ENCODE assay signal across 1 cellular context in the genomic region with DNA sequence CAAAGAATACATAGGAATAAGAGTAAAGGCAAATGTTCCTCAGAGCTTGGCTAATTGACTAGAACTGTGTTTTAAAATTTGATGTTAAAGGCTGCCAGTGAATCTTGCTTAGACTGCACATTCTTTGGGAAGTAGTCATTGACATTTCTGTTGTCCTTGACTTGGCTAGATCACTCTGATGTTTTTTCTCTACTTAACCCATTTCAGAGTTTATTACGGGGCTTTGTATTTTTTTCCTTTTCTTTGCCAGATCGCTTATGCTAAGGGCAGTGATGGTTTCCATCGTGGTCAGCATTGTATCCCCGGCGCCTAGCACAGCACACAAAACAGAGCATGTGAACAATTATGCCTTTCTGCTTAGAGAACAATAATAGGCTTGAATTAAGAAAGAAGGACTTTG.
TF ChIP-seq lines count a peak whose summit lies in the region.

No MANE protein-coding gene starts in this region.

TF ChIP-seq in SK-N-SH, 30 proteins besides CTCF, POLR2A, EP300 and RAD21 (continued from another document):
- TF ChIP-seq, protein P1, sequence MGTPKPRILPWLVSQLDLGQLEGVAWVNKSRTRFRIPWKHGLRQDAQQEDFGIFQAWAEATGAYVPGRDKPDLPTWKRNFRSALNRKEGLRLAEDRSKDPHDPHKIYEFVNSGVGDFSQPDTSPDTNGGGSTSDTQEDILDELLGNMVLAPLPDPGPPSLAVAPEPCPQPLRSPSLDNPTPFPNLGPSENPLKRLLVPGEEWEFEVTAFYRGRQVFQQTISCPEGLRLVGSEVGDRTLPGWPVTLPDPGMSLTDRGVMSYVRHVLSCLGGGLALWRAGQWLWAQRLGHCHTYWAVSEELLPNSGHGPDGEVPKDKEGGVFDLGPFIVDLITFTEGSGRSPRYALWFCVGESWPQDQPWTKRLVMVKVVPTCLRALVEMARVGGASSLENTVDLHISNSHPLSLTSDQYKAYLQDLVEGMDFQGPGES (IDR thresholded peaks at IDR 0.05; ENCODE audit: low read depth, low read length), result no peak
- no peak for TF ChIP-seq NRF1 (IDR thresholded peaks at IDR 0.05; ENCODE audit: low read depth, low read length)
- TF ChIP-seq SIN3A (IDR thresholded peaks at IDR 0.05; ENCODE audit: borderline replicate concordance, low read depth, low read length), result no peak
- TF ChIP-seq GATA2 (CRISPR knock-in tag; IDR thresholded peaks at IDR 0.05), result no peak
- no peak for TF ChIP-seq CHD2 (IDR thresholded peaks at IDR 0.05; ENCODE audit: low read length, partially characterized antibody)
TF ChIP-seq in SK-N-SH: peak in this region for 0.
